In the genomic region with DNA sequence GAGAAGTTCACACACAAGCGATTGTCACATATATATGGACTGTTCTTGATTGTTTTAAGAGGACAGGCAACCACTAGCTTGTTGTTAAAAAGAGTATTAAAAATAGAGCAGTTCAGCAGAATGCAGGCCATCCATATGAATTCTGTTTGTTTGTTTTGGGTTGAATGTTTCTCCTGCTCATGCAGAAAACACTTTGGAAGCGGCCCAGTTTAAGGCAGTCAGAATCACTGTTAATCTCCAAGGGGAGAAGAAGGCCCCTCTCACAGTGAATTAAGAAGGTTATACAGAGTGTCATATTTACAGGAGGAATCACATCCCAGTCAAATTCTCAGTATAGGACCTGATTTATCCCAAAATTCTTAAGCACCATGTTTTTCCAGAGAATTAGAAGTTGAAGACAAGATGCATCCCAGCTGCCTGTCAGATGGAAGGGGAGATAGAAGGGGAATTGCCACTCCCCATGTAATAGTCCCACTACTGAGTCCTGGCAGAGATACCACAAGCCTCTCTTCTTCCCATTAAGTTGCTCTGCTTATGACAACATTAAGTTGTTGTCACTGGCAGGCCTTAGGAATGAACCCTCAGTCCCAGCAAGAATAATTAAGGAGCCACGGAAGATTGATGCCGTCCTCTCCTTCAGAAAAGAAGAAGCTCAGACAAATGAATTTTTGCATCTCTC, we compare ENCODE assay signal across 19 cellular contexts.
"Had no signal": no experiment of that assay in that cellular context is flagged by ENCODE, and none has a peak within 500 bp of the region (broad histone marks: within the 10 kb centered on the region; RNA-seq: fewer than 3 reads in every experiment).

No MANE protein-coding gene starts in this region.

- ATAC-seq: activated naive CD4-positive, alpha-beta T cell treated with anti-CD3 and anti-CD28 coated beads, Interleukin-2, amount 50 U/mL, for 72 hours; gastrocnemius medialis; left colon; naive thymus-derived CD8-positive, alpha-beta T cell; right lobe of liver; upper lobe of right lung had no signal

- H3K27me3 ChIP-seq: brain microvascular endothelial cell, gastrocnemius medialis, heart left ventricle, right lobe of liver, spleen, stomach, testis, upper lobe of right lung had no signal

- H3K36me3 ChIP-seq: brain microvascular endothelial cell, gastrocnemius medialis, right lobe of liver, SJCRH30, stomach, upper lobe of right lung had no signal

- H3K9me3 ChIP-seq: gastrocnemius medialis, heart left ventricle, right lobe of liver, SJCRH30, spleen, stomach, testis, upper lobe of right lung had no signal

- H3K4me3 ChIP-seq: gastrocnemius medialis, heart left ventricle, right lobe of liver, SJCRH30, spleen, stomach, testis, upper lobe of right lung had no signal

- H3K27ac ChIP-seq: brain microvascular endothelial cell, gastrocnemius medialis, right lobe of liver, SJCRH30, spleen, testis, upper lobe of right lung had no signal

- H3K4me1 ChIP-seq: gastrocnemius medialis, right lobe of liver, SJCRH30, spleen, testis, upper lobe of right lung had no signal

- DNase-seq: activated CD4-positive, alpha-beta T cell treated with anti-CD3 and anti-CD28 coated beads for 1 hour; activated CD4-positive, alpha-beta T cell treated with anti-CD3 and anti-CD28 coated beads, Interleukin-2, amount 50 U/mL, for 48 hours; activated T-cell treated with anti-CD3 and anti-CD28 coated beads, Interleukin-2, amount 50 U/mL, for 1 hour; amniotic stem cell; brain microvascular endothelial cell; cerebellar nuclear complex; effector memory CD4-positive, alpha-beta T cell; gastrocnemius medialis; heart left ventricle; left colon; naive thymus-derived CD8-positive, alpha-beta T cell; nucleus accumbens; right lobe of liver; SJCRH30; spleen; stomach; testis; upper lobe of right lung had no signal
